Comparison of ENCODE assay signal across 24 cellular contexts in genomic region chr14:76678244-76678643, GRCh38.
"Had no signal": no experiment of that assay in that cellular context is flagged by ENCODE, and none has a peak within 500 bp of the region (broad histone marks: within the 10 kb centered on the region; RNA-seq: fewer than 3 reads in every experiment).

No MANE protein-coding gene starts in this region.

- H3K4me3 ChIP-seq: colonic mucosa, coronary artery, dorsolateral prefrontal cortex, esophagus muscularis mucosa, esophagus squamous epithelium, gastrocnemius medialis, gastroesophageal sphincter, heart left ventricle, heart right ventricle had no signal

- H3K27ac ChIP-seq: colonic mucosa, coronary artery, dorsolateral prefrontal cortex, epithelial cell of prostate, esophagus muscularis mucosa, esophagus squamous epithelium, foreskin keratinocyte, gastrocnemius medialis, gastroesophageal sphincter, heart left ventricle, heart right ventricle had no signal

- ATAC-seq: effector memory CD8-positive, alpha-beta T cell; esophagus mucosa; foreskin keratinocyte; gastrocnemius medialis; gastroesophageal sphincter; heart left ventricle; heart right ventricle had no signal

- H3K4me3 Mint-ChIP-seq: dendritic cell treated with granulocyte-macrophage colony-stimulating factor and Interleukin-4, amounts not matched to agents 40 ng/mL and 50 ng/mL, for 4 days; effector memory CD8-positive, alpha-beta T cell; endodermal cell had no signal

- H3K27me3 ChIP-seq: colonic mucosa, dorsolateral prefrontal cortex, esophagus muscularis mucosa, gastrocnemius medialis, gastroesophageal sphincter, heart left ventricle, heart right ventricle had no signal

- H3K27ac Mint-ChIP-seq: dendritic cell treated with granulocyte-macrophage colony-stimulating factor and Interleukin-4, amounts not matched to agents 40 ng/mL and 50 ng/mL, for 4 days; effector memory CD8-positive, alpha-beta T cell; endodermal cell had no signal

- H3K4me1 Mint-ChIP-seq: endodermal cell had no signal

- DNase-seq: colonic mucosa; cortex of kidney; dermis blood vessel endothelial cell; dorsolateral prefrontal cortex; effector CD4-positive, alpha-beta T cell; effector CD8-positive, alpha-beta T cell; effector memory CD4-positive, alpha-beta T cell; effector memory CD8-positive, alpha-beta T cell; endodermal cell; erythroblast; esophagus squamous epithelium; foreskin fibroblast; foreskin keratinocyte; foreskin melanocyte; gastrocnemius medialis; glutamatergic neuron; heart left ventricle; heart right ventricle had no signal

- H3K4me1 ChIP-seq: colonic mucosa, esophagus muscularis mucosa, esophagus squamous epithelium, foreskin keratinocyte, gastrocnemius medialis, gastroesophageal sphincter, heart left ventricle, heart right ventricle had no signal

- H3K9me3 ChIP-seq: colonic mucosa, gastrocnemius medialis had no signal
